2 cellular contexts compared by ENCODE assay signal in genomic region chr1:225825606-225826005, GRCh38.
TF ChIP-seq lines count a peak whose summit lies in the region.

No MANE protein-coding gene starts in this region.

TF ChIP-seq in liver, 16 proteins besides CTCF, POLR2A, EP300 and RAD21 (continued from another document):
- TF ChIP-seq EGR1 (IDR thresholded peaks at IDR 0.05; ENCODE audit: low read depth in 2 of 2) = no peak
- TF ChIP-seq HNF4G (IDR thresholded peaks at IDR 0.05) = no peak
- no peak for TF ChIP-seq TAF1 (conservative IDR thresholded peaks at IDR 0.05)
- TF ChIP-seq SP1 (IDR thresholded peaks at IDR 0.05) = no peak
- TF ChIP-seq FOXA2 (IDR thresholded peaks at IDR 0.05) = no peak
- no peak for TF ChIP-seq HNF4A (conservative IDR thresholded peaks at IDR 0.05)
- no peak for TF ChIP-seq REST (IDR thresholded peaks at IDR 0.05)
- no peak for TF ChIP-seq ZBTB33 (IDR thresholded peaks at IDR 0.05)
- no peak for TF ChIP-seq YY1 (IDR thresholded peaks at IDR 0.05)
- TF ChIP-seq GABPA (IDR thresholded peaks at IDR 0.05 in 1 of 2, conservative IDR thresholded peaks at IDR 0.05 in 1 of 2) = no peak
- no peak for TF ChIP-seq RXRA (IDR thresholded peaks at IDR 0.05)
- TF ChIP-seq NR2F2 (IDR thresholded peaks at IDR 0.05) = no peak
TF ChIP-seq in liver: peak in this region for 0.

TF ChIP-seq in SK-N-SH, 30 proteins besides CTCF, POLR2A, EP300 and RAD21:
- no peak for TF ChIP-seq REST (IDR thresholded peaks at IDR 0.05; ENCODE audit: low read depth, low read length)
- no peak for TF ChIP-seq ZBTB33 (IDR thresholded peaks at IDR 0.05; ENCODE audit: borderline replicate concordance, low read depth)
- TF ChIP-seq GABPA (IDR thresholded peaks at IDR 0.05; ENCODE audit: low read depth) = no peak
- no peak for TF ChIP-seq TAF1 (IDR thresholded peaks at IDR 0.05; ENCODE audit: borderline replicate concordance, low read depth, low read length)
- no peak for TF ChIP-seq ELF1 (IDR thresholded peaks at IDR 0.05)
- no peak for TF ChIP-seq EZH2phosphoT487 (IDR thresholded peaks at IDR 0.05; ENCODE audit: borderline replicate concordance, low read depth)
- no peak for TF ChIP-seq JUND (IDR thresholded peaks at IDR 0.05)
- TF ChIP-seq SMC3 (IDR thresholded peaks at IDR 0.05; ENCODE audit: low read depth, low read length) = no peak
- no peak for TF ChIP-seq TCF12 (IDR thresholded peaks at IDR 0.05)
- TF ChIP-seq FOXJ3 (CRISPR knock-in tag; IDR thresholded peaks at IDR 0.05) = no peak
- TF ChIP-seq USF1 (IDR thresholded peaks at IDR 0.05; ENCODE audit: borderline replicate concordance, low read depth) = no peak
- no peak for TF ChIP-seq IRF3 (IDR thresholded peaks at IDR 0.05; ENCODE audit: low read depth, low read length)
